Comparison of ENCODE assay signal across 22 cellular contexts in genomic region chr14:64092940-64093339, GRCh38.
DNase-seq lines count a peak whose midpoint lies in the region; ATAC-seq and TF ChIP-seq lines count a peak whose summit lies in the region.
"Had no signal": no experiment of that assay in that cellular context is flagged by ENCODE, and none has a peak within 500 bp of the region (broad histone marks: within the 10 kb centered on the region; RNA-seq: fewer than 3 reads in every experiment).

No MANE protein-coding gene starts in this region.

- H3K9me3 ChIP-seq in prostate gland: no peaks in the 10 kb centered on the region
- H3K9me3 ChIP-seq in CD8-positive, alpha-beta memory T cell (ENCODE audit: low read length): no peaks in the 10 kb centered on the region

- CTCF ChIA-PET in CD8-positive, alpha-beta memory T cell (lab: Charles Lee): no interaction called here

- peaks cover 17 to 89% (median 24%) of the 10 kb centered on the region in 3 donors for H3K36me3 Mint-ChIP-seq in CD8-positive, alpha-beta memory T cell

- H3K9me3 Mint-ChIP-seq in CD8-positive, alpha-beta memory T cell: no peaks in the 10 kb centered on the region
- H3K9me3 Mint-ChIP-seq: activated T-helper 2 cell treated with anti-CD3 and anti-CD28 coated beads, Interferon-gamma antibody, Interleukin-2, Interleukin-4, amounts not matched to agents 10 μg/mL and 5 μg/mL and 100 μg/mL, durations not matched to agents 14 hours and 24 hours and 36 hours; mesothelial cell of epicardium had no signal

- no peaks in the 10 kb centered on the region for H3K27me3 ChIP-seq in prostate gland (replicated peaks; ENCODE audit: insufficient read depth)
- no peaks in the 10 kb centered on the region for H3K27me3 ChIP-seq in CD8-positive, alpha-beta memory T cell (ENCODE audit: insufficient read depth, low read length, poor library complexity, severe bottlenecking)

- 53% methylated on average over 5 of the region's 5 CpGs for WGBS in prostate gland

- no peaks in the 10 kb centered on the region for H3K27me3 Mint-ChIP-seq in CD8-positive, alpha-beta memory T cell
- H3K27me3 Mint-ChIP-seq: activated naive CD8-positive, alpha-beta T cell had no signal

- H3K4me1 ChIP-seq in prostate gland (replicated peaks): no peaks in the 10 kb centered on the region
- no peaks in the 10 kb centered on the region for H3K4me1 ChIP-seq in CD8-positive, alpha-beta memory T cell (ENCODE audit: insufficient read depth, low read length)

- no peak for TF ChIP-seq CTCF in prostate gland (IDR thresholded peaks at IDR 0.05)

- peak; percentile 90 for DNase-seq in DMS79 treated with DMSO at 0.1 percent for 48 hours (lab: John Stamatoyannopoulos, UW)
- DNase-seq in NCI-H2196 treated with DMSO at 0.1 percent for 48 hours (lab: John Stamatoyannopoulos, UW; ENCODE audit: unreplicated experiment): peak; percentile 18
- peak; percentile 44 for DNase-seq in prostate gland (ENCODE audit: low spot score)
- DNase-seq in erythroblast (lab: John Stamatoyannopoulos, UW): no peak
- DNase-seq in stimulated activated CD4-positive, alpha-beta T cell treated with anti-CD3 and anti-CD28 coated beads, Interleukin-12 subunit alpha, Interleukin-12 subunit beta, amount 100 ng/mL, for 4 hours: no peak
- no peak for DNase-seq in CD8-positive, alpha-beta memory T cell
- DNase-seq: activated CD4-positive, alpha-beta T cell treated with anti-CD3 and anti-CD28 coated beads, Interleukin-2, amount 50 U/mL, for 1 hour; DMS 273 treated with DMSO at 0.1 percent for 48 hours; effector memory CD4-positive, alpha-beta T cell; GDM1; HCEC 1CT; kidney glomerular epithelial cell; MM.1S; NCI-H1694 treated with DMSO at 0.1 percent for 48 hours; NCI-H446; substantia nigra; T-helper 2 cell had no signal

- no peak for TF ChIP-seq POLR2A in prostate gland (IDR thresholded peaks at IDR 0.05)
- no peak for TF ChIP-seq POLR2A in erythroblast (IDR thresholded peaks at IDR 0.05; ENCODE audit: low read length)

- peak overlapping the region in 3 of 8 donors; percentile 21 to 77 (median 68) for H3K27ac Mint-ChIP-seq in CD8-positive, alpha-beta memory T cell
- H3K27ac Mint-ChIP-seq: activated naive CD8-positive, alpha-beta T cell; activated T-helper 2 cell treated with anti-CD3 and anti-CD28 coated beads, Interferon-gamma antibody, Interleukin-2, Interleukin-4, amounts not matched to agents 10 μg/mL and 5 μg/mL and 100 μg/mL, durations not matched to agents 14 hours and 24 hours and 36 hours; mesothelial cell of epicardium had no signal

- H3K4me1 Mint-ChIP-seq in CD8-positive, alpha-beta memory T cell: no peaks in the 10 kb centered on the region
- H3K4me1 Mint-ChIP-seq: mesothelial cell of epicardium had no signal

- H3K4me3 Mint-ChIP-seq in CD8-positive, alpha-beta memory T cell: no peak overlapping the region
- H3K4me3 Mint-ChIP-seq: activated naive CD8-positive, alpha-beta T cell; mesothelial cell of epicardium had no signal

- H3K4me3 ChIP-seq in prostate gland: no peak overlapping the region
- H3K4me3 ChIP-seq in CD8-positive, alpha-beta memory T cell (ENCODE audit: low read length): no peak overlapping the region
- H3K4me3 ChIP-seq: SK-N-MC had no signal

- ATAC-seq in esophagus mucosa: peak; percentile 89

- H3K36me3 ChIP-seq in prostate gland: no peaks in the 10 kb centered on the region
- H3K36me3 ChIP-seq in CD8-positive, alpha-beta memory T cell (ENCODE audit: insufficient read depth, low read length): peaks cover 39% of the 10 kb centered on the region

- H3K27ac ChIP-seq in prostate gland: no peak overlapping the region
- H3K27ac ChIP-seq in CD8-positive, alpha-beta memory T cell (ENCODE audit: low read depth, low read length): no peak overlapping the region
- H3K27ac ChIP-seq: SK-N-MC had no signal

- intact Hi-C loops in prostate gland (cut with DNase I): no loop called here

- POLR2A ChIA-PET in CD8-positive, alpha-beta memory T cell (lab: Charles Lee): interaction anchor here (0.5 kb wide), 1 partner anchor 10 kb away, joined by 3 read pairs; no protein-coding TSS in a partner anchor

Comparison
In these comparisons a context has a peak if more than half of its experiments do, and no peak if none do; other contexts are left out.
1. DNase-seq: peak in DMS79 treated with DMSO at 0.1 percent for 48 hours (single experiment), NCI-H2196 treated with DMSO at 0.1 percent for 48 hours (single experiment) and prostate gland (single experiment); none in erythroblast (0 of 2), stimulated activated CD4-positive, alpha-beta T cell treated with anti-CD3 and anti-CD28 coated beads, Interleukin-12 subunit alpha, Interleukin-12 subunit beta, amount 100 ng/mL, for 4 hours (single experiment) and CD8-positive, alpha-beta memory T cell (0 of 5).